In the genomic region with DNA sequence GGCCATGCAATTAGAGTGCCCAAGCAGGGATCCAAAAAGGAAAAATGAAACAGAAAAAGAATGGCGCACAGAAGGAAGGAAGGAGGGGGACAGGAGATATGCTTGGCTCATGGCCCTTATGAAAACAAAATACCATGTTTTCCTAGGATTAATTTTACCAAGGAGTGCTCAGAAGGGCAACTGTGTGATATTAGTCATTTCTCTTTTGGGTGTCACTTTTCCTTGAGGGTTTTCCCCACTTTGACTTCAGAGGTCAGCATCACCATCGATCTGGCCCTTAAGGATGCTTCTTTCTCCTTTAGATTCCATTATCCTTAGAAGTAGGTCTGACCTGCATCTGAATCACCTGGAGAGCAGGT, we compare ENCODE assay signal across 8 cellular contexts. TPM values are rescaled to one million over a fixed set of nuclear protein-coding genes. Genes with fewer than 3 reads are reported as not detected.
DNase-seq lines count a peak whose midpoint lies in the region; TF ChIP-seq lines count a peak whose summit lies in the region.

No MANE protein-coding gene starts in this region.

- H3K4me3 ChIP-seq in BLaER1 treated with 17β-estradiol and CSF1 and Interleukin-3, amounts not matched to agents 10 nM and 100 nM: peak overlapping the region; percentile 76 to 86 (median 83)
- H3K4me3 ChIP-seq in dorsolateral prefrontal cortex: peak overlapping the region in 56 of 59 donors; percentile 43 to 89 (median 75)

- intact Hi-C loops in dorsolateral prefrontal cortex (cut with DNase I): loop anchor here in 1 of 2 donors (5.0 kb wide), 1 partner anchor 1135 kb away; the partner anchor contains the start of gene POLQ

- peak overlapping the region; percentile 83 to 92 (median 90) for H3K9ac ChIP-seq in BLaER1 treated with 17β-estradiol and CSF1 and Interleukin-3, amounts not matched to agents 10 nM and 100 nM

- H3K27me3 ChIP-seq in BLaER1 treated with 17β-estradiol and CSF1 and Interleukin-3, amounts not matched to agents 10 nM and 100 nM: no peaks in the 10 kb centered on the region
- H3K27me3 ChIP-seq in dorsolateral prefrontal cortex: peaks cover 0 to 4% (median 0%) of the 10 kb centered on the region in 45 donors

- H3K4me1 ChIP-seq in BLaER1 treated with 17β-estradiol and CSF1 and Interleukin-3, amounts not matched to agents 10 nM and 100 nM: peaks cover 45 to 53% (median 47%) of the 10 kb centered on the region in 10 experiments

- peak overlapping the region; percentile 83 for H3K4me3 Mint-ChIP-seq in nephron progenitor cell

- peaks cover 0 to 36% (median 18%) of the 10 kb centered on the region in 11 experiments; a peak in 8 of 22 replicates for H4K20me1 ChIP-seq in BLaER1 treated with 17β-estradiol and CSF1 and Interleukin-3, amounts not matched to agents 10 nM and 100 nM

- TF ChIP-seq CTCF in dorsolateral prefrontal cortex (IDR thresholded peaks at IDR 0.05 in 54 of 56, conservative IDR thresholded peaks at IDR 0.05 in 2 of 56; ENCODE audit: low read depth in 1 of 56, partially characterized antibody in 56 of 56): no peak
- no peak for TF ChIP-seq CTCF in nephron progenitor cell (IDR thresholded peaks at IDR 0.05)
- TF ChIP-seq CTCF in RWPE1 (conservative IDR thresholded peaks at IDR 0.05; ENCODE audit: low read depth): no peak

- H3K9me3 Mint-ChIP-seq in nephron progenitor cell: no peaks in the 10 kb centered on the region

- peaks cover 60% of the 10 kb centered on the region for H3K27me3 Mint-ChIP-seq in nephron progenitor cell (ENCODE audit: low read depth, poor library complexity)

- peak overlapping the region; percentile 85 to 97 (median 93) for H3K4me2 ChIP-seq in BLaER1 treated with 17β-estradiol and CSF1 and Interleukin-3, amounts not matched to agents 10 nM and 100 nM

- peak overlapping the region in 9 of 11 experiments; percentile 81 to 93 (median 90); a peak in 15 of 22 replicates for H3K27ac ChIP-seq in BLaER1 treated with 17β-estradiol and CSF1 and Interleukin-3, amounts not matched to agents 10 nM and 100 nM
- peak overlapping the region in 19 of 59 donors; percentile 6 to 95 (median 88) for H3K27ac ChIP-seq in dorsolateral prefrontal cortex
- no peak overlapping the region for H3K27ac ChIP-seq in RWPE1

- H3K9me3 ChIP-seq in BLaER1 treated with 17β-estradiol and CSF1 and Interleukin-3, amounts not matched to agents 10 nM and 100 nM (replicated peaks in 1 of 11): no peaks in the 10 kb centered on the region

- H3K36me3 ChIP-seq in BLaER1 treated with 17β-estradiol and CSF1 and Interleukin-3, amounts not matched to agents 10 nM and 100 nM: peaks cover 0 to 9% (median 0%) of the 10 kb centered on the region in 11 experiments; a peak in 8 of 22 replicates

- peak; percentile 15 for DNase-seq in KBM-7
- DNase-seq in dorsolateral prefrontal cortex: no peak
- DNase-seq in nephron progenitor cell: no peak
- no peak for DNase-seq in germinal center (ENCODE audit: low spot score)
- no peak for DNase-seq in RWPE1 (ENCODE audit: low spot score)
- no peak for DNase-seq in middle frontal gyrus (ENCODE audit: extremely low spot score, low spot score)
- DNase-seq in GDM1 (lab: John Stamatoyannopoulos, UW): no peak

- no peaks in the 10 kb centered on the region for H3K36me3 Mint-ChIP-seq in nephron progenitor cell (ENCODE audit: low read depth)

- peaks cover 23% of the 10 kb centered on the region for H3K4me1 Mint-ChIP-seq in nephron progenitor cell

- no peak overlapping the region for H3K27ac Mint-ChIP-seq in nephron progenitor cell

- in situ Hi-C loops in KBM-7 (cut with MboI; ENCODE audit: low pct_unique_long_range_greater_than_20kb, low sequenced_read_pairs): no loop called here

- CTCF ChIA-PET in RWPE1 (lab: Yijun Ruan, JAX): interaction anchor here (0.8 kb wide), 1 partner anchor 142 kb away, joined by 4 read pairs; no protein-coding TSS in a partner anchor

- POLR2A ChIA-PET in RWPE1 (lab: Yijun Ruan, JAX; ENCODE audit: low non-redundant PET): no interaction called here

RNA-seq across cellular contexts. Expression of gene PARP14, which starts 1.4 kb away (rescaled TPM):
- 10 to 100 TPM in 111 of 120 experiments, 1 to 10 TPM in 9; 7.6 to 50.4 (median 14.8) TPM for total RNA-seq in dorsolateral prefrontal cortex
